ENCODE assay signal across 8 cellular contexts in the genomic region with DNA sequence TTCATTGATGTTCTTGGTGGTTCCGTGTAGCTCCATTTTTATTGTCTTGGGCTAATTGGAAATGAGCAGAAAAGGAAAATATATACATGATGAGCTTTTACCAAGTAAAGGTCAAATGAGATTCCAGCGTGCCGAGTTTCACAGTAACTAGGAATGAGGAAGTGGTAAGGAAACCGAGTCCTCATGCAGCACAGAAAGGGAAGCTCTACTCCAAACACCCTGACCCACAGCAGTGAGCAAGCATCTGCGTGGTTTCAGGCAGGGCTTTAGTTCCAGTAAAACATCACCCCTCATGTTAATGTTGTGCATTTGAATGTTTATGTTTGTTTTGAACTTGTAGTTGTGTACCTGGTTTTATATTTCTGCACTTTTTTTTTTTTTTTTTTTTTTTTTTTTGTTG.
DNase-seq lines count a peak whose midpoint lies in the region; ATAC-seq, FAIRE-seq and TF ChIP-seq lines count a peak whose summit lies in the region.

No MANE protein-coding gene starts in this region.

- TF ChIP-seq POLR2A in right lobe of liver (IDR thresholded peaks at IDR 0.05): no peak
- no peak for TF ChIP-seq POLR2A in HepG2 (IDR thresholded peaks at IDR 0.05; ENCODE audit: insufficient read depth in 1 of 2, low read depth in 2 of 2, low read length in 2 of 2)
- TF ChIP-seq POLR2A in K562 (conservative IDR thresholded peaks at IDR 0.05): no peak

- H3K4me3 ChIP-seq in right lobe of liver (no peak overlapping the region), HepG2 (replicated peaks in 1 of 3; ENCODE audit: insufficient read depth in 1 of 3, low read depth in 2 of 3, low read length in 3 of 3) (no peak overlapping the region), K562 (no peak overlapping the region)

- H3K9ac ChIP-seq in HepG2 (ENCODE audit: insufficient read depth, low read depth, low read length) (no peak overlapping the region), K562 (ENCODE audit: insufficient read depth in 1 of 2, low read depth in 2 of 2, low read length in 2 of 2) (no peak overlapping the region)

- peak in 1 of 3 donors; percentile 46 for DNase-seq in right lobe of liver
- DNase-seq in HepG2 (ENCODE audit: low spot score): no peak
- peak; percentile 27 for DNase-seq in HPDE6-E6E7 (ENCODE audit: extremely low spot score)
- peak in 1 of 4 experiments; percentile 20 for DNase-seq in K562 (ENCODE audit: extremely low read depth in 1 of 4, low spot score in 3 of 4)
- DNase-seq in posterior vena cava (ENCODE audit: low spot score): peak; percentile 40
- no peak for DNase-seq in T1000 (lab: John Stamatoyannopoulos, UW)
- no peak for DNase-seq in GM13976 (ENCODE audit: low spot score)
- DNase-seq in NCI-H748 (lab: John Stamatoyannopoulos, UW; ENCODE audit: unreplicated experiment): no peak

- H3K9me3 ChIP-seq in right lobe of liver (no peaks in the 10 kb centered on the region), HepG2 (ENCODE audit: low read length) (no peaks in the 10 kb centered on the region), K562 (replicated peaks; ENCODE audit: control insufficient read depth, insufficient read depth, low read depth, low read length) (no peaks in the 10 kb centered on the region)

- TF ChIP-seq EP300 in HepG2 (IDR thresholded peaks at IDR 0.05; ENCODE audit: low read depth in 2 of 2, low read length in 2 of 2): no peak
- TF ChIP-seq EP300 in HepG2 (CRISPR knock-in tag; IDR thresholded peaks at IDR 0.05; ENCODE audit: borderline replicate concordance): no peak
- TF ChIP-seq EP300 in K562 (IDR thresholded peaks at IDR 0.05; ENCODE audit: low read length): no peak

- in situ Hi-C loops in HepG2 (cut with HindIII; ENCODE audit: extremely low pct_ligation_motif_present, low pct_unique_long_range_greater_than_20kb): no loop called here
- in situ Hi-C loops in K562 (cut with MboI): no loop called here
- in situ Hi-C loops in GM13976 (cut with MboI; ENCODE audit: low sequenced_read_pairs, unreplicated experiment): no loop called here

- CTCF ChIA-PET in HepG2 (lab: Yijun Ruan, JAX; ENCODE audit: low intra/inter-chr PET ratio, low total read pairs) (no interaction called here), K562 (lab: Yijun Ruan, JAX; ENCODE audit: low intra/inter-chr PET ratio) (no interaction called here)

- ATAC-seq in right lobe of liver (peak; percentile 62 to 77 (median 70)), HepG2 (no peak), K562 (peak; percentile 67)

- intact Hi-C loops in right lobe of liver (cut with DNase I) (no loop called here), HepG2 (cut with micrococcal nuclease; ENCODE audit: unreplicated experiment) (no loop called here), K562 (cut with micrococcal nuclease) (no loop called here), posterior vena cava (cut with DNase I) (no loop called here)

- H3K79me2 ChIP-seq in HepG2 (ENCODE audit: insufficient read depth, low read length): no peaks in the 10 kb centered on the region
- peaks cover 5% of the 10 kb centered on the region; the same call in 1 of the 3 replicates for H3K79me2 ChIP-seq in K562 (ENCODE audit: control insufficient read depth, insufficient read depth, low read length)

- BruUV-seq in HepG2 (replicated peaks; lab: Mats Ljungman, UMichigan) (no TSS peak), K562 (replicated peaks; lab: Mats Ljungman, UMichigan) (no TSS peak)

- no peaks in the 10 kb centered on the region for H3K36me3 ChIP-seq in right lobe of liver
- H3K36me3 ChIP-seq in HepG2 (replicated peaks in 1 of 2; ENCODE audit: control insufficient read depth in 1 of 2, insufficient read depth in 2 of 2, low read length in 2 of 2): no peaks in the 10 kb centered on the region
- 0 out of 3 replicates have a peak, but pooled peaks cover 2% of the 10 kb centered on the region for H3K36me3 ChIP-seq in K562 (ENCODE audit: control insufficient read depth, insufficient read depth, low read length)

- H4K20me1 ChIP-seq in HepG2 (ENCODE audit: insufficient read depth, low read length): no peaks in the 10 kb centered on the region
- 0 out of 2 replicates have a peak, but pooled peaks cover 6% of the 10 kb centered on the region for H4K20me1 ChIP-seq in K562 (replicated peaks; ENCODE audit: control insufficient read depth, insufficient read depth, low read length)

- TF ChIP-seq RAD21 in HepG2 (CRISPR knock-in tag; IDR thresholded peaks at IDR 0.05) (no peak), K562 (CRISPR knock-in tag; conservative IDR thresholded peaks at IDR 0.05 in 1 of 2, IDR thresholded peaks at IDR 0.05 in 1 of 2) (no peak)

- TF ChIP-seq CTCF in right lobe of liver (IDR thresholded peaks at IDR 0.05) (no peak), HepG2 (CRISPR knock-in tag; IDR thresholded peaks at IDR 0.05) (no peak), K562 (IDR thresholded peaks at IDR 0.05 in 2 of 3, conservative IDR thresholded peaks at IDR 0.05 in 1 of 3; ENCODE audit: insufficient read depth in 2 of 3, low read depth in 1 of 3, low read length in 3 of 3) (no peak), GM13976 (IDR thresholded peaks at IDR 0.05; ENCODE audit: borderline replicate concordance, control extremely low read depth, extremely low read depth, insufficient read depth, missing control alignments) (no peak)

- no peak overlapping the region for H2AFZ ChIP-seq in HepG2 (ENCODE audit: low read length)
- H2AFZ ChIP-seq in K562 (ENCODE audit: low read depth, low read length): no peak overlapping the region

- H3K27me3 ChIP-seq in right lobe of liver: no peaks in the 10 kb centered on the region
- peaks cover 2 to 49% of the 10 kb centered on the region in 2 experiments; a peak in 3 of 5 replicates for H3K27me3 ChIP-seq in HepG2 (ENCODE audit: control insufficient read depth in 1 of 2, insufficient read depth in 2 of 2, low read length in 2 of 2)
- H3K27me3 ChIP-seq in K562 (ENCODE audit: control insufficient read depth in 2 of 2, insufficient read depth in 2 of 2, low read length in 2 of 2): no peaks in the 10 kb centered on the region

- POLR2A ChIA-PET in HepG2 (lab: Yijun Ruan, JAX): no interaction called here
- POLR2A ChIA-PET in K562 (lab: Yijun Ruan, JAX): interaction anchor here (0.6 to 1.3 kb wide), 5 partner anchors 9 to 683 kb away, joined by 3 to 4 read pairs (median 3); no protein-coding TSS in a partner anchor

- H3K9me1 ChIP-seq in K562 (ENCODE audit: control insufficient read depth, insufficient read depth, low read length): no peaks in the 10 kb centered on the region

- 41% methylated on average over 5 of the region's 5 CpGs for WGBS in right lobe of liver (ENCODE audit: insufficient coverage, low coverage, low lambda C conversion rate, missing lambda C conversion rate)
- WGBS in HepG2 (ENCODE audit: low lambda C conversion rate): 18% methylated on average over 5 of the region's 5 CpGs
- 34% methylated on average over 5 of the region's 5 CpGs for WGBS in K562 (ENCODE audit: insufficient coverage, low coverage, missing lambda C conversion rate)

- FAIRE-seq in HepG2 (lab: Jason Lieb, UNC) (no peak), K562 (lab: Jason Lieb, UNC) (peak; percentile 73)

- H3K4me1 ChIP-seq in right lobe of liver: no peaks in the 10 kb centered on the region
- no peaks in the 10 kb centered on the region for H3K4me1 ChIP-seq in HepG2 (ENCODE audit: insufficient read depth, low read length)
- H3K4me1 ChIP-seq in K562 (replicated peaks in 1 of 2; ENCODE audit: control insufficient read depth in 2 of 2, insufficient read depth in 2 of 2, low read length in 2 of 2): peaks cover 3 to 11% of the 10 kb centered on the region in 2 experiments; a peak in 1 of 5 replicates

- H3K27ac ChIP-seq in right lobe of liver (no peak overlapping the region), HepG2 (ENCODE audit: extremely low read length, insufficient read depth, low read length) (no peak overlapping the region), K562 (ENCODE audit: extremely low read depth, low read depth, low read length) (no peak overlapping the region)

- H3K4me2 ChIP-seq in HepG2 (ENCODE audit: low read depth, low read length) (no peak overlapping the region), K562 (ENCODE audit: insufficient read depth, low read length) (no peak overlapping the region)

TF ChIP-seq in HepG2, 621 proteins besides CTCF, POLR2A, EP300 and RAD21 (continues in another document):
- TF ChIP-seq ZNF121 (CRISPR knock-in tag; IDR thresholded peaks at IDR 0.05): no peak
- no peak for TF ChIP-seq ZNF547 (CRISPR knock-in tag; IDR thresholded peaks at IDR 0.05)
- TF ChIP-seq CEBPB (IDR thresholded peaks at IDR 0.05; ENCODE audit: borderline replicate concordance, low read depth, low read length): no peak
- no peak for TF ChIP-seq NAIF1 (CRISPR knock-in tag; IDR thresholded peaks at IDR 0.05; ENCODE audit: borderline replicate concordance)
- no peak for TF ChIP-seq SAFB2 (CRISPR knock-in tag; IDR thresholded peaks at IDR 0.05; ENCODE audit: borderline replicate concordance, low read depth)
- TF ChIP-seq WIZ (CRISPR knock-in tag; IDR thresholded peaks at IDR 0.05): no peak
- no peak for TF ChIP-seq ZNF382 (CRISPR knock-in tag; IDR thresholded peaks at IDR 0.05; ENCODE audit: borderline replicate concordance)
- TF ChIP-seq ZNF567 (CRISPR knock-in tag; IDR thresholded peaks at IDR 0.05; ENCODE audit: borderline replicate concordance): no peak
- no peak for TF ChIP-seq ZNF660 (CRISPR knock-in tag; IDR thresholded peaks at IDR 0.05; ENCODE audit: borderline replicate concordance, low read depth)

TF ChIP-seq in K562, 482 proteins besides CTCF, POLR2A, EP300 and RAD21 (continues in another document):
- no peak for TF ChIP-seq E2F3 (CRISPR knock-in tag; IDR thresholded peaks at IDR 0.05)
- no peak for TF ChIP-seq ZBTB43 (CRISPR knock-in tag; IDR thresholded peaks at IDR 0.05)
- 0 out of 4 replicates have a peak, but pooled peaks of 1 of the 2 experiments have one; percentile 10 for TF ChIP-seq NRF1 (conservative IDR thresholded peaks at IDR 0.05 in 1 of 2, IDR thresholded peaks at IDR 0.05 in 1 of 2)
- TF ChIP-seq NFXL1 (CRISPR knock-in tag; IDR thresholded peaks at IDR 0.05): no peak
- no peak for TF ChIP-seq MEF2A (IDR thresholded peaks at IDR 0.05; ENCODE audit: control insufficient read depth, low read depth, low read length)

Comparison
In these comparisons a context has a peak if more than half of its experiments do, and no peak if none do; other contexts are left out.
1. DNase-seq: peak in HPDE6-E6E7 (single experiment) and posterior vena cava (single experiment); none in HepG2 (single experiment), T1000 (single experiment), GM13976 (single experiment) and NCI-H748 (single experiment).